11 cellular contexts compared by ENCODE assay signal in the genomic region with DNA sequence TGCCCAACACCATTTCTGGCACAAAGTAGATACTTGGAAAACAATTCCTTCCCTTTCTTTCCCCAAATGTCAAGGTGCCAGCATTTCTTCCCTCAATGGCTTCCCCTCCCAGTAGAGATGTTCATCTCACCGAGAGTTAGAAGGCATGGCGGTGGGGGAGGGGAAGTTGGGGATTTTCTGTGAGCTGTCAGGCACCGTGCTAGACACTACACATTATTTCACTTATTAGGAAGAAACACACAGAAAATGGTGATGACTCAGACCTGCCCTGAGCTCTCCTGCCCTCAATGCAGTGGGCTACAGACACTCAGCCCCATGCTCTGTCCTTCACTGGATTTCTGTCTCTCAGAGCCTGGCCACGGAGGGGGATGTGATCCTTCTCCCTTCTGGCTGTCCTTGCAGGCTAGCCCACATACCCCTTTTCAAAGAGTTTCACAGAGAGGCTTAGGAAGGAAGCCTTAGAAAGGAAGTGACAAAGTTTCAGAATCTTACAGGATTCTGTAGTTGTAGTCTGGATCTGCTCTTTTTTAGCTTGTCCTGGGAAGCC. TPM values are rescaled to one million over a fixed set of nuclear protein-coding genes. Genes with fewer than 3 reads are reported as not detected.
A peak's percentile ranks its signal among the peaks of the same experiment; 100 is the strongest.
DNase-seq lines count a peak whose midpoint lies in the region; ATAC-seq and TF ChIP-seq lines count a peak whose summit lies in the region.
"Had no signal": no experiment of that assay in that cellular context is flagged by ENCODE, and none has a peak within 500 bp of the region (broad histone marks: within the 10 kb centered on the region; RNA-seq: fewer than 3 reads in every experiment).

No MANE protein-coding gene starts in this region.

- no peak for TF ChIP-seq CTCF in GM13976 (IDR thresholded peaks at IDR 0.05; ENCODE audit: borderline replicate concordance, control extremely low read depth, extremely low read depth, insufficient read depth, missing control alignments)
- no peak for TF ChIP-seq CTCF in cardiac fibroblast (IDR thresholded peaks at IDR 0.05; ENCODE audit: low read depth, low read length)
- TF ChIP-seq CTCF in esophagus muscularis mucosa (IDR thresholded peaks at IDR 0.05): no peak

- no peaks in the 10 kb centered on the region for H3K9me3 ChIP-seq in esophagus muscularis mucosa

- H3K4me3 ChIP-seq in cardiac fibroblast (replicated peaks in 1 of 2; ENCODE audit: low read depth in 2 of 2, low read length in 2 of 2) (no peak overlapping the region), esophagus muscularis mucosa (no peak overlapping the region)
- H3K4me3 ChIP-seq: lung had no signal

- no peak for TF ChIP-seq POLR2A in esophagus muscularis mucosa (IDR thresholded peaks at IDR 0.05; ENCODE audit: low read depth)

- no peaks in the 10 kb centered on the region for H3K36me3 ChIP-seq in esophagus muscularis mucosa

- in situ Hi-C loops in GM13976 (cut with MboI; ENCODE audit: low sequenced_read_pairs, unreplicated experiment): no loop called here

- WGBS in esophagus muscularis mucosa: 29% methylated on average over 4 of the region's 4 CpGs

- DNase-seq in GM13976 (ENCODE audit: low spot score): peak; percentile 58
- DNase-seq in UCSD-AML1 (lab: John Stamatoyannopoulos, UW; ENCODE audit: unreplicated experiment): peak; percentile 43
- peak; percentile 63 to 68 for DNase-seq in cardiac fibroblast (ENCODE audit: low read depth in 2 of 2)
- DNase-seq in stimulated activated CD4-positive, alpha-beta T cell treated with anti-CD3 and anti-CD28 coated beads, Interleukin-15, amount 100 ng/mL, for 24 hours: peak; percentile 74
- DNase-seq in NCI-H1436 treated with DMSO at 0.1 percent for 48 hours (lab: John Stamatoyannopoulos, UW): no peak
- no peak for DNase-seq in esophagus muscularis mucosa (ENCODE audit: extremely low spot score)
- DNase-seq: NCI-H345 had no signal

- peaks cover 0 to 9% (median 4%) of the 10 kb centered on the region in 4 donors for H3K4me1 ChIP-seq in esophagus muscularis mucosa

- ATAC-seq in GM21717 (IDR thresholded peaks at IDR 0.05; ENCODE audit: unreplicated experiment) (no peak), GM21723 (IDR thresholded peaks at IDR 0.05; ENCODE audit: unreplicated experiment) (no peak)

- no peak overlapping the region for H3K27ac ChIP-seq in esophagus muscularis mucosa (replicated peaks in 1 of 4)

- intact Hi-C loops in esophagus muscularis mucosa (cut with DNase I): no loop called here

- H3K27me3 ChIP-seq in esophagus muscularis mucosa: no peaks in the 10 kb centered on the region

- no peak for TF ChIP-seq EP300 in esophagus muscularis mucosa (IDR thresholded peaks at IDR 0.05)

RNA-seq across cellular contexts. Expression of a gene that starts 12.0 kb away (rescaled TPM):
- 10 to 100 TPM in 1 of 4 donors, 1 to 10 TPM in 3; 1.6 to 11.3 (median 2.2) TPM for total RNA-seq in esophagus muscularis mucosa
- total RNA-seq: G401 had no signal

RNA-seq across cellular contexts. Expression of a gene that starts 23.5 kb away (rescaled TPM):
- under 1 TPM in 1 of 4 donors, not detected in 3; 0.13 TPM for total RNA-seq in esophagus muscularis mucosa
- total RNA-seq: G401 had no signal

RNA-seq across cellular contexts. Expression of a gene that starts 38.4 kb away (rescaled TPM):
- not detected for total RNA-seq in esophagus muscularis mucosa
- total RNA-seq: lung had no signal

RNA-seq across cellular contexts. Expression of a gene that starts 51.3 kb away (rescaled TPM):
- total RNA-seq in esophagus muscularis mucosa: not detected
- total RNA-seq: G401, lung had no signal

Comparison
In these comparisons a context has a peak if more than half of its experiments do, and no peak if none do; other contexts are left out.
1. DNase-seq: peak in GM13976 (single experiment), UCSD-AML1 (single experiment), cardiac fibroblast (2 of 2) and stimulated activated CD4-positive, alpha-beta T cell treated with anti-CD3 and anti-CD28 coated beads, Interleukin-15, amount 100 ng/mL, for 24 hours (single experiment); none in NCI-H1436 treated with DMSO at 0.1 percent for 48 hours (single experiment) and esophagus muscularis mucosa (single experiment).